Comparison of ENCODE assay signal across 6 cellular contexts in the genomic region with DNA sequence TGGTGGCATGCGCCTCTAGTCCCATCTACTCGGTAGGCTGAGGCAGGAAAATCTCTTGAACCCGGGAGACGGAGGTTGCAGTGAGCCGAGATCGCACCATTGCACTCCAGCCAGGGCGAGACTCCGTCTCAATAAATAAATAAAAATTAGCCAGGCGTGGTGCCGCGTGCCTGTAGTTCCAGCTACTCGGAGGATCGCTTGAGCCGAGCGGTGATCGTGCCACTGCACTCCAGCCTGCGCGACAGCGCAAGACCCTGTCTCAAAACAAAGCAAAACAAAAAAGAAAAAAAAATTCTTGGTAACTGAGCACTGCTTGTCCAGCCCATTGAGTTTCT. TPM values are rescaled to one million over a fixed set of nuclear protein-coding genes. Genes with fewer than 3 reads are reported as not detected.
DNase-seq lines count a peak whose midpoint lies in the region; ATAC-seq, FAIRE-seq and TF ChIP-seq lines count a peak whose summit lies in the region.

No MANE protein-coding gene starts in this region.

- no peak for TF ChIP-seq POLR2A in GM12891 (IDR thresholded peaks at IDR 0.05; ENCODE audit: low read depth, low read length)

- H3K4me3 ChIP-seq in AG04450 (ENCODE audit: low read depth, low read length) (peak overlapping the region; percentile 95), WERI-Rb-1 (ENCODE audit: low read depth, low read length) (peak overlapping the region; percentile 94)

- H3K27ac ChIP-seq in AG04450 (ENCODE audit: low read depth, low read length) (peak overlapping the region; percentile 92), WERI-Rb-1 (peak overlapping the region; percentile 86)

- H3K9me3 ChIP-seq in AG04450 (ENCODE audit: control insufficient read depth, insufficient read depth, low read length) (peaks cover 3% of the 10 kb centered on the region; the same call in 1 of the 2 replicates), WERI-Rb-1 (ENCODE audit: severe bottlenecking) (no peaks in the 10 kb centered on the region)

- FAIRE-seq in GM12891 (lab: Jason Lieb, UNC) = no peak

- peaks cover 66% of the 10 kb centered on the region for H3K36me3 ChIP-seq in WERI-Rb-1

- intact Hi-C loops in left colon (cut with DNase I, micrococcal nuclease) = no loop called here

- TF ChIP-seq CTCF in AG04450 (IDR thresholded peaks at IDR 0.05; ENCODE audit: low read depth, low read length) = no peak
- TF ChIP-seq CTCF in WERI-Rb-1 (IDR thresholded peaks at IDR 0.05; ENCODE audit: low read depth, low read length) = no peak

- POLR2A ChIA-PET in AG04450 (lab: Yijun Ruan, JAX) = interaction anchor here (0.5 to 2.1 kb wide), 4 partner anchors 16 to 117 kb away, joined by 3 to 11 read pairs (median 6); a partner anchor contains a TSS

- CTCF ChIA-PET in AG04450 (lab: Charles Lee) = interaction anchor here (2.2 kb wide), 1 partner anchor 291 kb away, joined by 6 read pairs; no protein-coding TSS in a partner anchor

- no peaks in the 10 kb centered on the region for H3K27me3 ChIP-seq in AG04450 (ENCODE audit: control insufficient read depth, insufficient read depth, low read length)
- H3K27me3 ChIP-seq in WERI-Rb-1 (ENCODE audit: insufficient read depth, low read depth, severe bottlenecking) = no peaks in the 10 kb centered on the region

- DNase-seq in AG04450 (ENCODE audit: low read depth, low spot score) = no peak
- no peak for DNase-seq in WERI-Rb-1
- peak in 1 of 2 donors; percentile 38 for DNase-seq in left colon
- no peak for DNase-seq in GM12891 (ENCODE audit: insufficient read length, low spot score)

- ATAC-seq in left colon (peak; percentile 29), HG02852 (IDR thresholded peaks at IDR 0.05; ENCODE audit: unreplicated experiment) (no peak), HG02571 (IDR thresholded peaks at IDR 0.05; ENCODE audit: unreplicated experiment) (no peak)

TF ChIP-seq in GM12891, 5 proteins besides CTCF, POLR2A, EP300 and RAD21:
- TF ChIP-seq PAX5 (IDR thresholded peaks at IDR 0.05; ENCODE audit: insufficient read depth, low read length, severe bottlenecking) = no peak
- TF ChIP-seq POLR2AphosphoS5 (IDR thresholded peaks at IDR 0.05; ENCODE audit: low read depth, low read length) = no peak

RNA-seq across cellular contexts. Expression of a gene that starts 0.7 kb away (rescaled TPM):
- 13.6 and 14.3 TPM in 2 replicates for polyA plus RNA-seq in AG04450 (2011; rRNA removed)
- 19.2 and 22.8 TPM in 2 replicates for polyA minus RNA-seq in AG04450 (2011; rRNA and poly(A)+ RNA removed)
- total RNA-seq in left colon = 10 to 100 TPM; 38.2 to 46.3 TPM
- polyA plus RNA-seq in GM12891 (2012; ENCODE audit: low read depth, missing spikeins) = 14.2 TPM

RNA-seq across cellular contexts. Expression of a gene that starts 9.4 kb away (rescaled TPM):
- 0.14 and 0.31 TPM in 2 replicates for polyA plus RNA-seq in AG04450 (2011; rRNA removed)
- 0.51 TPM in 1 of 2 replicates, not detected in the other for polyA minus RNA-seq in AG04450 (2011; rRNA and poly(A)+ RNA removed)
- total RNA-seq in left colon = 1 to 10 TPM in 1 of 2 donors, under 1 TPM in 1; 0.78 to 1.0 TPM
- polyA plus RNA-seq in GM12891 (2012; ENCODE audit: low read depth, missing spikeins) = 0.17 TPM

RNA-seq across cellular contexts. Expression of a gene that starts 16.4 kb away (rescaled TPM):
- polyA plus RNA-seq in AG04450 (2011; rRNA removed) = 118 and 136 TPM in 2 replicates
- 81.9 and 87.3 TPM in 2 replicates for polyA minus RNA-seq in AG04450 (2011; rRNA and poly(A)+ RNA removed)
- total RNA-seq in left colon = 10 to 100 TPM; 60.4 to 77.4 TPM
- 99.2 TPM for polyA plus RNA-seq in GM12891 (2012; ENCODE audit: low read depth, missing spikeins)

RNA-seq across cellular contexts. Expression of a gene that starts 16.6 kb away (rescaled TPM):
- 64.0 and 85.6 TPM in 2 replicates for polyA plus RNA-seq in AG04450 (2011; rRNA removed)
- 6.5 and 12.8 TPM in 2 replicates for polyA minus RNA-seq in AG04450 (2011; rRNA and poly(A)+ RNA removed)
- 10 to 100 TPM; 88.1 to 89.3 TPM for total RNA-seq in left colon
- polyA plus RNA-seq in GM12891 (2012; ENCODE audit: low read depth, missing spikeins) = 200 TPM

RNA-seq across cellular contexts. Expression of a gene that starts 24.7 kb away (rescaled TPM):
- 5.0 and 5.7 TPM in 2 replicates for polyA plus RNA-seq in AG04450 (2011; rRNA removed)
- polyA minus RNA-seq in AG04450 (2011; rRNA and poly(A)+ RNA removed) = 5.2 and 8.5 TPM in 2 replicates
- 10 to 100 TPM; 11.4 to 16.1 TPM for total RNA-seq in left colon
- polyA plus RNA-seq in GM12891 (2012; ENCODE audit: low read depth, missing spikeins) = 11.1 TPM
